In genomic region chr1:155966135-155966534, GRCh38 we compare ENCODE assay signal across 7 cellular contexts. TPM values are rescaled to one million over a fixed set of nuclear protein-coding genes. Genes with fewer than 3 reads are reported as not detected.
DNase-seq lines count a peak whose midpoint lies in the region; ATAC-seq, FAIRE-seq and TF ChIP-seq lines count a peak whose summit lies in the region.
"Had no signal": no experiment of that assay in that cellular context is flagged by ENCODE, and none has a peak within 500 bp of the region (broad histone marks: within the 10 kb centered on the region; RNA-seq: fewer than 3 reads in every experiment).

No MANE protein-coding gene starts in this region.

- no peak for DNase-seq in D721Med (ENCODE audit: insufficient read length, low spot score)
- no peak for DNase-seq in activated T-helper 1 cell treated with anti-CD3 and anti-CD28 coated beads, Interleukin-12 subunit alpha, Interleukin-12 subunit beta, Interleukin-2, Interleukin-4 antibody, amounts not matched to agents 30 ng/mL and 10 ng/mL and 1 ng/mL, durations not matched to agents 14 hours and 24 hours and 36 hours (ENCODE audit: low spot score)
- DNase-seq in mesothelial cell of epicardium (ENCODE audit: low spot score in 2 of 2, unreplicated experiment in 2 of 2), result no peak
- no peak for DNase-seq in GM19239 (ENCODE audit: insufficient read length, low spot score)

- ATAC-seq in GM21360 (IDR thresholded peaks at IDR 0.05; ENCODE audit: unreplicated experiment), result no peak
- no peak for ATAC-seq in GM18870 (IDR thresholded peaks at IDR 0.05; ENCODE audit: unreplicated experiment)

- TF ChIP-seq CTCF in D721Med (IDR thresholded peaks at IDR 0.05; ENCODE audit: insufficient read depth, missing control alignments) (peak; percentile 19), mesothelial cell of epicardium (IDR thresholded peaks at IDR 0.05; ENCODE audit: unreplicated experiment) (no peak)

- no peak for FAIRE-seq in D721Med (lab: Jason Lieb, UNC)
- no peak for FAIRE-seq in GM19239 (lab: Jason Lieb, UNC)

- H3K4me1 Mint-ChIP-seq in activated T-helper 1 cell treated with anti-CD3 and anti-CD28 coated beads, Interleukin-12 subunit alpha, Interleukin-12 subunit beta, Interleukin-2, Interleukin-4 antibody, amounts not matched to agents 30 ng/mL and 10 ng/mL and 1 ng/mL, durations not matched to agents 14 hours and 24 hours and 36 hours (ENCODE audit: low read depth), result peaks cover 61% of the 10 kb centered on the region
- peaks cover 16% of the 10 kb centered on the region for H3K4me1 Mint-ChIP-seq in mesothelial cell of epicardium

- H3K9me3 Mint-ChIP-seq in activated T-helper 1 cell treated with anti-CD3 and anti-CD28 coated beads, Interleukin-12 subunit alpha, Interleukin-12 subunit beta, Interleukin-2, Interleukin-4 antibody, amounts not matched to agents 30 ng/mL and 10 ng/mL and 1 ng/mL, durations not matched to agents 14 hours and 24 hours and 36 hours, result no peaks in the 10 kb centered on the region
- H3K9me3 Mint-ChIP-seq in mesothelial cell of epicardium, result no peaks in the 10 kb centered on the region

- H3K4me3 Mint-ChIP-seq in activated T-helper 1 cell treated with anti-CD3 and anti-CD28 coated beads, Interleukin-12 subunit alpha, Interleukin-12 subunit beta, Interleukin-2, Interleukin-4 antibody, amounts not matched to agents 30 ng/mL and 10 ng/mL and 1 ng/mL, durations not matched to agents 14 hours and 24 hours and 36 hours, result no peak overlapping the region
- H3K4me3 Mint-ChIP-seq in mesothelial cell of epicardium, result no peak overlapping the region

- no peaks in the 10 kb centered on the region for H3K27me3 Mint-ChIP-seq in activated T-helper 1 cell treated with anti-CD3 and anti-CD28 coated beads, Interleukin-12 subunit alpha, Interleukin-12 subunit beta, Interleukin-2, Interleukin-4 antibody, amounts not matched to agents 30 ng/mL and 10 ng/mL and 1 ng/mL, durations not matched to agents 14 hours and 24 hours and 36 hours (ENCODE audit: insufficient read depth)
- H3K27me3 Mint-ChIP-seq in mesothelial cell of epicardium (ENCODE audit: low read depth), result no peaks in the 10 kb centered on the region

- H3K36me3 Mint-ChIP-seq in activated T-helper 1 cell treated with anti-CD3 and anti-CD28 coated beads, Interleukin-12 subunit alpha, Interleukin-12 subunit beta, Interleukin-2, Interleukin-4 antibody, amounts not matched to agents 30 ng/mL and 10 ng/mL and 1 ng/mL, durations not matched to agents 14 hours and 24 hours and 36 hours (ENCODE audit: low read depth), result peaks cover 65% of the 10 kb centered on the region
- peaks cover 27% of the 10 kb centered on the region for H3K36me3 Mint-ChIP-seq in mesothelial cell of epicardium

- peak overlapping the region; percentile 86 for H3K27ac Mint-ChIP-seq in activated T-helper 1 cell treated with anti-CD3 and anti-CD28 coated beads, Interleukin-12 subunit alpha, Interleukin-12 subunit beta, Interleukin-2, Interleukin-4 antibody, amounts not matched to agents 30 ng/mL and 10 ng/mL and 1 ng/mL, durations not matched to agents 14 hours and 24 hours and 36 hours
- H3K27ac Mint-ChIP-seq in mesothelial cell of epicardium, result peak overlapping the region; percentile 16

- intact Hi-C loops in activated T-helper 1 cell treated with anti-CD3 and anti-CD28 coated beads, Interleukin-12 subunit alpha, Interleukin-12 subunit beta, Interleukin-2, Interleukin-4 antibody, amounts not matched to agents 30 ng/mL and 10 ng/mL and 1 ng/mL, durations not matched to agents 14 hours and 24 hours and 36 hours (cut with micrococcal nuclease), result no loop called here

RNA-seq across cellular contexts. Expression of gene ARHGEF2, which starts 12.2 kb away (rescaled TPM):
- total RNA-seq in activated T-helper 1 cell treated with anti-CD3 and anti-CD28 coated beads, Interleukin-12 subunit alpha, Interleukin-12 subunit beta, Interleukin-2, Interleukin-4 antibody, amounts not matched to agents 30 ng/mL and 10 ng/mL and 1 ng/mL, durations not matched to agents 14 hours and 24 hours and 36 hours, result 221 and 222 TPM in 2 replicates
- total RNA-seq in mesothelial cell of epicardium, result 103 to 111 TPM (median 110 TPM) in 3 replicates

RNA-seq across cellular contexts. Expression of gene RXFP4, which starts 24.7 kb away (rescaled TPM):
- 0.16 TPM in 1 of 2 replicates, not detected in the other for total RNA-seq in activated T-helper 1 cell treated with anti-CD3 and anti-CD28 coated beads, Interleukin-12 subunit alpha, Interleukin-12 subunit beta, Interleukin-2, Interleukin-4 antibody, amounts not matched to agents 30 ng/mL and 10 ng/mL and 1 ng/mL, durations not matched to agents 14 hours and 24 hours and 36 hours
- not detected in 3 replicates for total RNA-seq in mesothelial cell of epicardium
- total RNA-seq: NCI-H460 had no signal

RNA-seq across cellular contexts. Expression of gene KHDC4, which starts 31.9 kb away (rescaled TPM):
- 80.1 and 81.8 TPM in 2 replicates for total RNA-seq in activated T-helper 1 cell treated with anti-CD3 and anti-CD28 coated beads, Interleukin-12 subunit alpha, Interleukin-12 subunit beta, Interleukin-2, Interleukin-4 antibody, amounts not matched to agents 30 ng/mL and 10 ng/mL and 1 ng/mL, durations not matched to agents 14 hours and 24 hours and 36 hours
- 70.1 to 74.1 TPM (median 73.2 TPM) in 3 replicates for total RNA-seq in mesothelial cell of epicardium

RNA-seq across cellular contexts. Expression of gene SSR2, which starts 54.6 kb away (rescaled TPM):
- 195 TPM in 2 replicates for total RNA-seq in activated T-helper 1 cell treated with anti-CD3 and anti-CD28 coated beads, Interleukin-12 subunit alpha, Interleukin-12 subunit beta, Interleukin-2, Interleukin-4 antibody, amounts not matched to agents 30 ng/mL and 10 ng/mL and 1 ng/mL, durations not matched to agents 14 hours and 24 hours and 36 hours
- 282 to 298 TPM (median 297 TPM) in 3 replicates for total RNA-seq in mesothelial cell of epicardium

RNA-seq across cellular contexts. Expression of gene RIT1, which starts 55.0 kb away (rescaled TPM):
- total RNA-seq in activated T-helper 1 cell treated with anti-CD3 and anti-CD28 coated beads, Interleukin-12 subunit alpha, Interleukin-12 subunit beta, Interleukin-2, Interleukin-4 antibody, amounts not matched to agents 30 ng/mL and 10 ng/mL and 1 ng/mL, durations not matched to agents 14 hours and 24 hours and 36 hours, result 20.2 and 22.3 TPM in 2 replicates
- 34.3 to 37.0 TPM (median 35.5 TPM) in 3 replicates for total RNA-seq in mesothelial cell of epicardium
